Comparison of ENCODE assay signal across 19 cellular contexts in the genomic region with DNA sequence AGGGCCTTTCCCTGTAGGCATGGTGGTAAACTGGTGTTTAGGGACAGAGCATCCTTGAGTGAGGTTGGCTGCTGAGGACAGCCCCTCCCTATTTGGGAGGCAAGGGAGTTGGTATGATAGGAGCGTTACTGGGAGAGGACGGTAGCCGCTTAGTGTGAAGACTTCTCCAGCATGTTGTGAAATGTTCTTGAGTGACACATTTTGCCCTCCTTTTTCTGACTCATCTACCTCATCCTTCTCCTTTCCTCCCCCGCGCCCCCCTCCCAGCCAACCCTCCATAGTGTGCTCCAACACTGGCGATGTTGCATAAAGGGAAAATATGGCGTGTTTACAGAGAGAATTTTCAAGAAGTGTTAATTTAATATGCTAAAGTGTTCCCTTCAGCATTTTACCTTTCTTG.
DNase-seq lines count a peak whose midpoint lies in the region; ATAC-seq, FAIRE-seq and TF ChIP-seq lines count a peak whose summit lies in the region.
"Had no signal": no experiment of that assay in that cellular context is flagged by ENCODE, and none has a peak within 500 bp of the region (broad histone marks: within the 10 kb centered on the region; RNA-seq: fewer than 3 reads in every experiment).

No MANE protein-coding gene starts in this region.

- in situ Hi-C loops in K562 (cut with MboI): no loop called here

- H3K9ac ChIP-seq in K562 (ENCODE audit: insufficient read depth in 1 of 2, low read depth in 2 of 2, low read length in 2 of 2): no peak overlapping the region

- H4K20me1 ChIP-seq in K562 (replicated peaks; ENCODE audit: control insufficient read depth, insufficient read depth, low read length): peaks cover 4% of the 10 kb centered on the region; the same call in 1 of the 2 replicates

- peaks cover 31% of the 10 kb centered on the region for H3K4me1 Mint-ChIP-seq in glutamatergic neuron (ENCODE audit: low read depth, unreplicated experiment)
- H3K4me1 Mint-ChIP-seq: CD4-positive, alpha-beta memory T cell had no signal

- FAIRE-seq in K562 (lab: Jason Lieb, UNC): no peak
- FAIRE-seq: A549, D721Med, G401.6, GM12891 had no signal

- ATAC-seq in K562 (no peak), GM19324 (IDR thresholded peaks at IDR 0.05; ENCODE audit: low FRiP score, unreplicated experiment) (no peak)
- ATAC-seq: A549 had no signal

- intact Hi-C loops in K562 (cut with micrococcal nuclease) (no loop called here), testis (cut with DNase I; ENCODE audit: low total_unique reads) (no loop called here)

- 8% methylated on average over 5 of the region's 7 CpGs for WGBS in K562 (ENCODE audit: insufficient coverage, low coverage, missing lambda C conversion rate)
- 93 to 99% methylated on average over 7 of the region's 7 CpGs for WGBS in testis, 2 donors

- H3K27me3 ChIP-seq in K562 (ENCODE audit: control insufficient read depth in 2 of 2, insufficient read depth in 2 of 2, low read length in 2 of 2) (peaks cover 7 to 16% of the 10 kb centered on the region in 2 experiments; a peak in 4 of 5 replicates), testis (no peaks in the 10 kb centered on the region)
- H3K27me3 ChIP-seq: BE2C had no signal

- H3K27ac Mint-ChIP-seq in glutamatergic neuron (ENCODE audit: unreplicated experiment): peak overlapping the region; percentile 11
- H3K27ac Mint-ChIP-seq: CD4-positive, alpha-beta memory T cell had no signal

- POLR2A ChIA-PET in K562 (lab: Yijun Ruan, JAX): no interaction called here

- no peak for TF ChIP-seq CTCF in K562 (IDR thresholded peaks at IDR 0.05 in 2 of 3, conservative IDR thresholded peaks at IDR 0.05 in 1 of 3; ENCODE audit: insufficient read depth in 2 of 3, low read depth in 1 of 3, low read length in 3 of 3)
- no peak for TF ChIP-seq CTCF in glutamatergic neuron (IDR thresholded peaks at IDR 0.05; ENCODE audit: partially characterized antibody, unreplicated experiment)
- no peak for TF ChIP-seq CTCF in testis (IDR thresholded peaks at IDR 0.05)

- peak; percentile 34 for DNase-seq in NCI-H226
- no peak for DNase-seq in K562 (ENCODE audit: extremely low read depth in 1 of 4, low spot score in 3 of 4)
- no peak for DNase-seq in glutamatergic neuron
- peak; percentile 4 for DNase-seq in skeletal muscle cell (ENCODE audit: low read depth)
- no peak for DNase-seq in testis
- no peak for DNase-seq in cerebellar cortex (ENCODE audit: low spot score)
- DNase-seq: BE2C; CD4-positive, alpha-beta memory T cell; DMS153; DMS79 treated with DMSO at 0.1 percent for 48 hours; EL; HCEC 1CT; IMR-90 had no signal

- no peak overlapping the region for H3K4me3 Mint-ChIP-seq in glutamatergic neuron (ENCODE audit: unreplicated experiment)
- H3K4me3 Mint-ChIP-seq: CD4-positive, alpha-beta memory T cell had no signal

- H3K36me3 Mint-ChIP-seq in glutamatergic neuron (ENCODE audit: unreplicated experiment): peaks cover 20% of the 10 kb centered on the region
- H3K36me3 Mint-ChIP-seq: CD4-positive, alpha-beta memory T cell had no signal

- TF ChIP-seq RAD21 in K562 (CRISPR knock-in tag; conservative IDR thresholded peaks at IDR 0.05 in 1 of 2, IDR thresholded peaks at IDR 0.05 in 1 of 2): no peak

- no peak for TF ChIP-seq POLR2A in K562 (conservative IDR thresholded peaks at IDR 0.05)
- no peak for TF ChIP-seq POLR2A in testis (IDR thresholded peaks at IDR 0.05)

- H3K4me1 ChIP-seq in K562 (replicated peaks in 1 of 2; ENCODE audit: control insufficient read depth in 2 of 2, insufficient read depth in 2 of 2, low read length in 2 of 2): no peaks in the 10 kb centered on the region
- no peaks in the 10 kb centered on the region for H3K4me1 ChIP-seq in testis
- H3K4me1 ChIP-seq: A549, BE2C had no signal

- H3K79me2 ChIP-seq in K562 (ENCODE audit: control insufficient read depth, insufficient read depth, low read length): no peaks in the 10 kb centered on the region

- no peaks in the 10 kb centered on the region for H3K9me1 ChIP-seq in K562 (ENCODE audit: control insufficient read depth, insufficient read depth, low read length)

- no TSS peak for BruUV-seq in K562 (replicated peaks; lab: Mats Ljungman, UMichigan)

- H2AFZ ChIP-seq in K562 (ENCODE audit: low read depth, low read length): no peak overlapping the region

- H3K4me3 ChIP-seq in K562: no peak overlapping the region
- no peak overlapping the region for H3K4me3 ChIP-seq in skeletal muscle cell (ENCODE audit: low read depth, low read length)
- no peak overlapping the region for H3K4me3 ChIP-seq in testis
- H3K4me3 ChIP-seq: A549 had no signal

- H3K4me2 ChIP-seq in K562 (ENCODE audit: insufficient read depth, low read length): no peak overlapping the region
- H3K4me2 ChIP-seq: A549 had no signal

- H3K27me3 Mint-ChIP-seq in glutamatergic neuron (ENCODE audit: unreplicated experiment): peaks cover 4% of the 10 kb centered on the region
- H3K27me3 Mint-ChIP-seq: CD4-positive, alpha-beta memory T cell had no signal

- H3K36me3 ChIP-seq in K562 (ENCODE audit: control insufficient read depth, insufficient read depth, low read length) (no peaks in the 10 kb centered on the region), testis (ENCODE audit: low read depth, missing control alignments) (no peaks in the 10 kb centered on the region)
- H3K36me3 ChIP-seq: BE2C had no signal

- H3K9me3 Mint-ChIP-seq in glutamatergic neuron (ENCODE audit: unreplicated experiment): peaks cover 10% of the 10 kb centered on the region

- no peak for TF ChIP-seq EP300 in K562 (IDR thresholded peaks at IDR 0.05; ENCODE audit: low read length)

- H3K27ac ChIP-seq in K562 (ENCODE audit: extremely low read depth, low read depth, low read length): no peak overlapping the region
- H3K27ac ChIP-seq in testis: no peak overlapping the region
- H3K27ac ChIP-seq: A549, C4-2B had no signal

- CTCF ChIA-PET in K562 (lab: Yijun Ruan, JAX; ENCODE audit: low intra/inter-chr PET ratio): no interaction called here

- H3K9me3 ChIP-seq in K562 (replicated peaks; ENCODE audit: control insufficient read depth, insufficient read depth, low read depth, low read length): no peaks in the 10 kb centered on the region
- H3K9me3 ChIP-seq in testis: no peaks in the 10 kb centered on the region
- H3K9me3 ChIP-seq: BE2C had no signal

TF ChIP-seq in K562, 482 proteins besides CTCF, POLR2A, EP300 and RAD21:
- TF ChIP-seq, protein P1, sequence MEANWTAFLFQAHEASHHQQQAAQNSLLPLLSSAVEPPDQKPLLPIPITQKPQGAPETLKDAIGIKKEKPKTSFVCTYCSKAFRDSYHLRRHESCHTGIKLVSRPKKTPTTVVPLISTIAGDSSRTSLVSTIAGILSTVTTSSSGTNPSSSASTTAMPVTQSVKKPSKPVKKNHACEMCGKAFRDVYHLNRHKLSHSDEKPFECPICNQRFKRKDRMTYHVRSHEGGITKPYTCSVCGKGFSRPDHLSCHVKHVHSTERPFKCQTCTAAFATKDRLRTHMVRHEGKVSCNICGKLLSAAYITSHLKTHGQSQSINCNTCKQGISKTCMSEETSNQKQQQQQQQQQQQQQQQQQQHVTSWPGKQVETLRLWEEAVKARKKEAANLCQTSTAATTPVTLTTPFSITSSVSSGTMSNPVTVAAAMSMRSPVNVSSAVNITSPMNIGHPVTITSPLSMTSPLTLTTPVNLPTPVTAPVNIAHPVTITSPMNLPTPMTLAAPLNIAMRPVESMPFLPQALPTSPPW (CRISPR knock-in tag; IDR thresholded peaks at IDR 0.05): peak; percentile 34; the same call in 1 of the 2 replicates
- no peak for TF ChIP-seq RHOXF2B (CRISPR knock-in tag; conservative IDR thresholded peaks at IDR 0.05)

Comparison
In these comparisons a context has a peak if more than half of its experiments do, and no peak if none do; other contexts are left out.
1. DNase-seq: peak in NCI-H226 (single experiment) and skeletal muscle cell (single experiment); none in K562 (0 of 4), glutamatergic neuron (single experiment), testis (single experiment) and cerebellar cortex (single experiment).